In genomic region chr7:117024811-117025210, GRCh38 we compare ENCODE assay signal across 19 cellular contexts.
"Had no signal": no experiment of that assay in that cellular context is flagged by ENCODE, and none has a peak within 500 bp of the region (broad histone marks: within the 10 kb centered on the region; RNA-seq: fewer than 3 reads in every experiment).

No MANE protein-coding gene starts in this region.

- H3K27me3 ChIP-seq: gastroesophageal sphincter, heart right ventricle, transverse colon, vagina had no signal

- DNase-seq: activated CD4-positive, CD25-positive, alpha-beta regulatory T cell; activated naive CD8-positive, alpha-beta T cell treated with anti-CD3 and anti-CD28 coated beads for 36 hours; activated T-cell treated with anti-CD3 and anti-CD28 coated beads for 4 hours; amniotic stem cell; caudate nucleus; heart right ventricle; left ventricle myocardium inferior; mammary epithelial cell; midbrain; occipital lobe; retina; stimulated activated CD8-positive, alpha-beta memory T cell treated with anti-CD3 and anti-CD28 coated beads, Interleukin-4, amount 100 ng/mL, for 48 hours; stimulated activated naive CD4-positive, alpha-beta T cell treated with Interleukin-2 at 50 U/mL for 16 hours; T-helper 1 cell; T-helper 9 cell; transverse colon had no signal

- H3K4me3 ChIP-seq: gastroesophageal sphincter, heart right ventricle, left ventricle myocardium inferior, transverse colon, vagina had no signal

- ATAC-seq: gastroesophageal sphincter, heart right ventricle had no signal

- H3K9me3 ChIP-seq: gastroesophageal sphincter, transverse colon, vagina had no signal

- H3K36me3 ChIP-seq: gastroesophageal sphincter, heart right ventricle, left ventricle myocardium inferior, transverse colon, vagina had no signal

- FAIRE-seq: colon had no signal

- H3K27ac ChIP-seq: gastroesophageal sphincter, heart right ventricle, left ventricle myocardium inferior, transverse colon, vagina had no signal
